Comparison of ENCODE assay signal across 37 cellular contexts in the genomic region with DNA sequence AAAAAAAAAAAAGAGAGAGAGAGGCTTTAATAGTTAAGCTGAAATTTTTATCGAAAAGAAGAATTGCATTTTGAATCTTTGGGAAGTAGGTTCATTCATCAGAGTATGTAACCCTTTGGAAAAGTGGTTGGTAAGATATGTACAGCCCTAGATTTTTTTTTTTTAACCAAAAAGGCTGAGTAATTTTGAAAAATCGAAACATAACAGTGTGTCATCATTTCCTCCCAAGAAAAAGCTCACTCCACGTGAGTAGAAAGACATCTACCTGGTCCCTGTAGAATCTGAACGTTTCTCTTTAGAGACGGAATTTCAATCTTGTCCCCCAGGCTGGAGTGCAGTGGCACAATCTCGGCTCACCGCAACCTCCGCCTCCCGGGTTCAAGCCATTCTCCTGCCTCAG. TPM values are rescaled to one million over a fixed set of nuclear protein-coding genes. Genes with fewer than 3 reads are reported as not detected.
"Had no signal": no experiment of that assay in that cellular context is flagged by ENCODE, and none has a peak within 500 bp of the region (broad histone marks: within the 10 kb centered on the region; RNA-seq: fewer than 3 reads in every experiment).

No MANE protein-coding gene starts in this region.

- H3K27me3 ChIP-seq: body of pancreas, foreskin keratinocyte had no signal

- FAIRE-seq: colon had no signal

- H3K4me3 Mint-ChIP-seq: activated CD4-positive, alpha-beta T cell treated with anti-CD3 and anti-CD28 coated beads for 36 hours; activated CD4-positive, alpha-beta T cell treated with anti-CD3 and anti-CD28 coated beads, Interleukin-2, amount 10 ng/mL, durations not matched to agents 7 days and 5 days; activated CD8-positive, alpha-beta memory T cell treated with anti-CD3 and anti-CD28 coated beads, Interleukin-2, amount 10 ng/mL, durations not matched to agents 7 days and 5 days; activated CD8-positive, alpha-beta T cell treated with anti-CD3 and anti-CD28 coated beads for 36 hours; activated naive CD4-positive, alpha-beta T cell treated with anti-CD3 and anti-CD28 coated beads for 36 hours; activated naive CD4-positive, alpha-beta T cell treated with anti-CD3 and anti-CD28 coated beads, Interleukin-2, amount 50 U/mL, for 24 hours; activated naive CD8-positive, alpha-beta T cell treated with anti-CD3 and anti-CD28 coated beads for 36 hours; activated naive CD8-positive, alpha-beta T cell treated with anti-CD3 and anti-CD28 coated beads, Interleukin-2, amount 50 U/mL, for 24 hours; activated T-helper 1 cell treated with anti-CD3 and anti-CD28 coated beads, Interleukin-12 subunit alpha, Interleukin-12 subunit beta, Interleukin-2, Interleukin-4 antibody, amounts not matched to agents 30 ng/mL and 10 ng/mL and 1 ng/mL, durations not matched to agents 14 hours and 24 hours and 36 hours; effector memory CD8-positive, alpha-beta T cell had no signal

- H3K36me3 ChIP-seq: adrenal gland, esophagus muscularis mucosa, gastrocnemius medialis, heart left ventricle had no signal

- DNase-seq: activated CD4-positive, alpha-beta T cell treated with anti-CD3 and anti-CD28 coated beads for 36 hours; activated CD4-positive, alpha-beta T cell treated with anti-CD3 and anti-CD28 coated beads, Interleukin-2, amount 10 ng/mL, durations not matched to agents 7 days and 5 days; activated CD4-positive, alpha-beta T cell treated with anti-CD3 and anti-CD28 coated beads, Interleukin-2, amount 50 U/mL, for 4 hours; activated CD4-positive, CD25-positive, alpha-beta regulatory T cell; activated CD4-positive, CD25-positive, alpha-beta regulatory T cell treated with anti-CD3 and anti-CD28 coated beads, Interleukin-2, amount 50 U/mL, for 72 hours; activated CD8-positive, alpha-beta memory T cell treated with anti-CD3 and anti-CD28 coated beads, Interleukin-2, amount 10 ng/mL, durations not matched to agents 7 days and 5 days; activated CD8-positive, alpha-beta memory T cell treated with anti-CD3 and anti-CD28 coated beads, Interleukin-2, amount 50 U/mL, for 4 hours; activated CD8-positive, alpha-beta T cell treated with anti-CD3 and anti-CD28 coated beads for 36 hours; activated effector memory CD4-positive, alpha-beta T cell treated with anti-CD3 and anti-CD28 coated beads, Interleukin-2, amount 50 U/mL, for 16 hours; activated naive CD4-positive, alpha-beta T cell treated with anti-CD3 and anti-CD28 coated beads for 36 hours; activated naive CD8-positive, alpha-beta T cell treated with anti-CD3 and anti-CD28 coated beads for 36 hours; activated naive CD8-positive, alpha-beta T cell treated with anti-CD3 and anti-CD28 coated beads, Interleukin-2, amount 50 U/mL, for 24 hours; activated T-cell treated with anti-CD3 and anti-CD28 coated beads, Interleukin-2, amount 50 U/mL, for 1 hour; activated T-cell treated with anti-CD3 and anti-CD28 coated beads, Interleukin-2, amount 50 U/mL, for 48 hours; amygdala; body of pancreas; caudate nucleus; cortex of kidney; dermis blood vessel endothelial cell; effector CD4-positive, alpha-beta T cell; effector memory CD8-positive, alpha-beta T cell; erythroblast; foreskin keratinocyte; gastrocnemius medialis; glutamatergic neuron; heart left ventricle; T-helper 2 cell had no signal

- H3K9me3 ChIP-seq: adrenal gland, body of pancreas, gastrocnemius medialis, heart left ventricle had no signal

- H3K4me3 ChIP-seq: adrenal gland, body of pancreas, esophagus muscularis mucosa, gastrocnemius medialis, heart left ventricle had no signal

- H3K27ac ChIP-seq: adrenal gland, body of pancreas, esophagus muscularis mucosa, foreskin keratinocyte, gastrocnemius medialis, heart left ventricle had no signal

- H3K36me3 Mint-ChIP-seq: activated naive CD4-positive, alpha-beta T cell treated with anti-CD3 and anti-CD28 coated beads, Interleukin-2, amount 50 U/mL, for 24 hours; activated naive CD8-positive, alpha-beta T cell treated with anti-CD3 and anti-CD28 coated beads for 36 hours had no signal

- H3K27ac Mint-ChIP-seq: activated CD4-positive, alpha-beta T cell treated with anti-CD3 and anti-CD28 coated beads for 36 hours; activated CD4-positive, alpha-beta T cell treated with anti-CD3 and anti-CD28 coated beads, Interleukin-2, amount 10 ng/mL, durations not matched to agents 7 days and 5 days; activated CD8-positive, alpha-beta memory T cell treated with anti-CD3 and anti-CD28 coated beads, Interleukin-2, amount 10 ng/mL, durations not matched to agents 7 days and 5 days; activated CD8-positive, alpha-beta T cell treated with anti-CD3 and anti-CD28 coated beads for 36 hours; activated naive CD4-positive, alpha-beta T cell treated with anti-CD3 and anti-CD28 coated beads for 36 hours; activated naive CD4-positive, alpha-beta T cell treated with anti-CD3 and anti-CD28 coated beads, Interleukin-2, amount 50 U/mL, for 24 hours; activated naive CD8-positive, alpha-beta T cell treated with anti-CD3 and anti-CD28 coated beads for 36 hours; activated naive CD8-positive, alpha-beta T cell treated with anti-CD3 and anti-CD28 coated beads, Interleukin-2, amount 50 U/mL, for 24 hours; activated T-helper 1 cell treated with anti-CD3 and anti-CD28 coated beads, Interleukin-12 subunit alpha, Interleukin-12 subunit beta, Interleukin-2, Interleukin-4 antibody, amounts not matched to agents 30 ng/mL and 10 ng/mL and 1 ng/mL, durations not matched to agents 14 hours and 24 hours and 36 hours; activated T-helper 2 cell treated with anti-CD3 and anti-CD28 coated beads, Interferon-gamma antibody, Interleukin-2, Interleukin-4, amounts not matched to agents 10 μg/mL and 5 μg/mL and 100 μg/mL, durations not matched to agents 14 hours and 24 hours and 36 hours; effector memory CD8-positive, alpha-beta T cell had no signal

- H3K9me3 Mint-ChIP-seq: activated CD4-positive, alpha-beta T cell treated with anti-CD3 and anti-CD28 coated beads, Interleukin-2, amount 10 ng/mL, durations not matched to agents 7 days and 5 days; activated CD8-positive, alpha-beta T cell treated with anti-CD3 and anti-CD28 coated beads for 36 hours; activated naive CD4-positive, alpha-beta T cell treated with anti-CD3 and anti-CD28 coated beads for 36 hours; activated naive CD4-positive, alpha-beta T cell treated with anti-CD3 and anti-CD28 coated beads, Interleukin-2, amount 50 U/mL, for 24 hours; activated naive CD8-positive, alpha-beta T cell treated with anti-CD3 and anti-CD28 coated beads for 36 hours; activated naive CD8-positive, alpha-beta T cell treated with anti-CD3 and anti-CD28 coated beads, Interleukin-2, amount 50 U/mL, for 24 hours; activated T-helper 1 cell treated with anti-CD3 and anti-CD28 coated beads, Interleukin-12 subunit alpha, Interleukin-12 subunit beta, Interleukin-2, Interleukin-4 antibody, amounts not matched to agents 30 ng/mL and 10 ng/mL and 1 ng/mL, durations not matched to agents 14 hours and 24 hours and 36 hours; activated T-helper 2 cell treated with anti-CD3 and anti-CD28 coated beads, Interferon-gamma antibody, Interleukin-2, Interleukin-4, amounts not matched to agents 10 μg/mL and 5 μg/mL and 100 μg/mL, durations not matched to agents 14 hours and 24 hours and 36 hours; effector memory CD8-positive, alpha-beta T cell had no signal

- H3K4me1 Mint-ChIP-seq: activated CD4-positive, alpha-beta T cell treated with anti-CD3 and anti-CD28 coated beads for 36 hours; activated CD4-positive, alpha-beta T cell treated with anti-CD3 and anti-CD28 coated beads, Interleukin-2, amount 10 ng/mL, durations not matched to agents 7 days and 5 days; activated CD8-positive, alpha-beta memory T cell treated with anti-CD3 and anti-CD28 coated beads, Interleukin-2, amount 10 ng/mL, durations not matched to agents 7 days and 5 days; activated naive CD4-positive, alpha-beta T cell treated with anti-CD3 and anti-CD28 coated beads, Interleukin-2, amount 50 U/mL, for 24 hours; activated naive CD8-positive, alpha-beta T cell treated with anti-CD3 and anti-CD28 coated beads for 36 hours; activated naive CD8-positive, alpha-beta T cell treated with anti-CD3 and anti-CD28 coated beads, Interleukin-2, amount 50 U/mL, for 24 hours had no signal

- ATAC-seq: activated CD4-positive, alpha-beta T cell treated with anti-CD3 and anti-CD28 coated beads for 36 hours; activated CD8-positive, alpha-beta memory T cell treated with anti-CD3 and anti-CD28 coated beads, Interleukin-2, amount 10 ng/mL, durations not matched to agents 7 days and 5 days; activated CD8-positive, alpha-beta T cell treated with anti-CD3 and anti-CD28 coated beads for 36 hours; activated naive CD8-positive, alpha-beta T cell treated with anti-CD3 and anti-CD28 coated beads, Interleukin-2, amount 50 U/mL, for 24 hours; body of pancreas; effector memory CD8-positive, alpha-beta T cell; foreskin keratinocyte; gastrocnemius medialis; heart left ventricle had no signal

- H3K4me1 ChIP-seq: adrenal gland, body of pancreas, foreskin keratinocyte, gastrocnemius medialis had no signal

RNA-seq across cellular contexts. Expression of gene SHOX, which starts 16.2 kb away (rescaled TPM):
- total RNA-seq: activated CD4-positive, alpha-beta T cell treated with anti-CD3 and anti-CD28 coated beads for 36 hours; activated CD4-positive, alpha-beta T cell treated with anti-CD3 and anti-CD28 coated beads, Interleukin-2, amount 10 ng/mL, durations not matched to agents 7 days and 5 days; activated CD8-positive, alpha-beta memory T cell treated with anti-CD3 and anti-CD28 coated beads for 36 hours; activated CD8-positive, alpha-beta memory T cell treated with anti-CD3 and anti-CD28 coated beads, Interleukin-2, amount 10 ng/mL, durations not matched to agents 7 days and 5 days; activated CD8-positive, alpha-beta T cell treated with anti-CD3 and anti-CD28 coated beads for 36 hours; activated naive CD4-positive, alpha-beta T cell treated with anti-CD3 and anti-CD28 coated beads for 36 hours; activated naive CD8-positive, alpha-beta T cell treated with anti-CD3 and anti-CD28 coated beads for 36 hours; activated T-helper 1 cell treated with anti-CD3 and anti-CD28 coated beads, Interleukin-12 subunit alpha, Interleukin-12 subunit beta, Interleukin-2, Interleukin-4 antibody, amounts not matched to agents 30 ng/mL and 10 ng/mL and 1 ng/mL, durations not matched to agents 14 hours and 24 hours and 36 hours; activated T-helper 2 cell treated with anti-CD3 and anti-CD28 coated beads, Interferon-gamma antibody, Interleukin-2, Interleukin-4, amounts not matched to agents 10 μg/mL and 5 μg/mL and 100 μg/mL, durations not matched to agents 14 hours and 24 hours and 36 hours; adrenal gland; aorta; body of pancreas; chondrocyte; dermis blood vessel endothelial cell; foreskin keratinocyte; heart left ventricle; T-helper 1 cell treated with Interleukin-12 subunit alpha and Interleukin-12 subunit beta and Interleukin-4 antibody, amounts not matched to agents 30 ng/mL and 1 ng/mL, for 36 hours had no signal
- polyA plus RNA-seq: adrenal gland, foreskin keratinocyte, heart left ventricle had no signal
